14 cellular contexts compared by ENCODE assay signal in the genomic region with DNA sequence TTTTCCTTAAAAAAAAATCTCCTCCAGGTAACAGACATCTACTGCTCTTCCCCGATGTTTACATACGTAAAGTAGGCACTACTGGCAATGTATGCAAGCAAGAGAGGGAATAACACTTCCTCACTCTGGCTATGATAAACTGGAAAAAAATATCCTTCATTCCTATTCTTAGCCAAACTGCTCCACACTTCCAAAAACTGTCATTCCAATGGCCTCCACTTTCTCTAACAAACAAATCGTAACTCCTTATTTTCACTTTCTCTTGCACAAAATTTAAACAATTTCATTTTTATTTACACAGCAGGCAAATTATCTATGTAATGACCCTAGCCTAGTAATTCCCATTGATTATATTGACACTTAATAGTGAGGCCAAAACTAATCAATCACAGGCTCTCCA.
DNase-seq lines count a peak whose midpoint lies in the region; ATAC-seq and TF ChIP-seq lines count a peak whose summit lies in the region.
"Had no signal": no experiment of that assay in that cellular context is flagged by ENCODE, and none has a peak within 500 bp of the region (broad histone marks: within the 10 kb centered on the region; RNA-seq: fewer than 3 reads in every experiment).

No MANE protein-coding gene starts in this region.

- peaks cover 29% of the 10 kb centered on the region for H3K4me1 Mint-ChIP-seq in stimulated activated memory B cell treated with anti-CD40 and anti-IgM and Interleukin-4, amounts not matched to agents 10 μg/mL and 1 μg/mL and 100 μg/mL, for 72 hours

- TF ChIP-seq POLR2A in prostate gland (IDR thresholded peaks at IDR 0.05) = no peak

- no peaks in the 10 kb centered on the region for H3K9me3 Mint-ChIP-seq in stimulated activated memory B cell treated with anti-CD40 and anti-IgM and Interleukin-4, amounts not matched to agents 10 μg/mL and 1 μg/mL and 100 μg/mL, for 72 hours
- H3K9me3 Mint-ChIP-seq: T-helper 1 cell treated with Interleukin-12 subunit alpha and Interleukin-12 subunit beta and Interleukin-4 antibody, amounts not matched to agents 30 μg/mL and 1 μg/mL, for 36 hours had no signal

- WGBS in trophoblast cell (ENCODE audit: extremely low coverage, insufficient coverage, insufficient read length) = 100% methylated on average over 1 of the region's 3 CpGs
- 6 to 7% methylated on average over 3 of the region's 3 CpGs for WGBS in aorta, 2 donors
- 77% methylated on average over 3 of the region's 3 CpGs for WGBS in prostate gland

- ATAC-seq in left cardiac atrium (no peak), aorta (ENCODE audit: low FRiP score) (no peak)
- ATAC-seq in stimulated activated memory B cell treated with anti-CD40 and anti-IgM and Interleukin-4, amounts not matched to agents 10 μg/mL and 1 μg/mL and 100 μg/mL, for 72 hours = no peak

- no peak overlapping the region for H3K18ac ChIP-seq in trophoblast cell (ENCODE audit: low read length)

- peaks cover 11% of the 10 kb centered on the region for H3K36me3 Mint-ChIP-seq in stimulated activated memory B cell treated with anti-CD40 and anti-IgM and Interleukin-4, amounts not matched to agents 10 μg/mL and 1 μg/mL and 100 μg/mL, for 72 hours

- H3K36me3 ChIP-seq in right atrium auricular region (no peaks in the 10 kb centered on the region), trophoblast cell (ENCODE audit: control insufficient read depth in 1 of 2, insufficient read depth in 2 of 2, low read length in 2 of 2) (peaks cover 0 to under 1% of the 10 kb centered on the region in 2 experiments), aorta (ENCODE audit: control insufficient read depth in 1 of 2, insufficient read depth in 2 of 2, low read length in 1 of 2) (no peaks in the 10 kb centered on the region), prostate gland (no peaks in the 10 kb centered on the region)

- peak overlapping the region in 1 of 2 donors; percentile 38 for H3K4me3 ChIP-seq in right atrium auricular region
- H3K4me3 ChIP-seq in fibroblast of pulmonary artery (replicated peaks; ENCODE audit: low read depth, low read length) = peak overlapping the region; percentile 59
- no peak overlapping the region for H3K4me3 ChIP-seq in trophoblast cell (ENCODE audit: low read depth, low read length)
- H3K4me3 ChIP-seq in aorta (ENCODE audit: low read length in 2 of 2) = peak overlapping the region; percentile 60 to 87
- no peak overlapping the region for H3K4me3 ChIP-seq in prostate gland

- H3K4me2 ChIP-seq in trophoblast cell (ENCODE audit: low read length) = no peak overlapping the region

- DNase-seq in right atrium auricular region (ENCODE audit: low spot score) (no peak), left cardiac atrium (no peak), fibroblast of pulmonary artery (ENCODE audit: low read depth) (no peak), trophoblast cell (no peak), aorta (no peak), SW480 (ENCODE audit: low spot score) (no peak), prostate gland (ENCODE audit: low spot score) (no peak)
- DNase-seq: activated CD4-positive, alpha-beta T cell treated with anti-CD3 and anti-CD28 coated beads, Interleukin-2, amount 50 U/mL, for 4 hours; activated gamma-delta T cell treated with Interleukin-2 at 50 U/mL for 16 hours; cerebellar nuclear complex; DMS79; Kasumi-1 had no signal

- H2AK5ac ChIP-seq in trophoblast cell (ENCODE audit: low read length) = no peak overlapping the region

- no peaks in the 10 kb centered on the region for H3K27me3 ChIP-seq in right atrium auricular region
- H3K27me3 ChIP-seq in trophoblast cell (ENCODE audit: insufficient read depth, low read length) = no peaks in the 10 kb centered on the region
- no peaks in the 10 kb centered on the region for H3K27me3 ChIP-seq in aorta (ENCODE audit: control insufficient read depth in 1 of 2, insufficient read depth in 2 of 2, low read length in 1 of 2)
- H3K27me3 ChIP-seq in prostate gland (replicated peaks; ENCODE audit: insufficient read depth) = no peaks in the 10 kb centered on the region

- no peak overlapping the region for H4K12ac ChIP-seq in trophoblast cell (ENCODE audit: low read depth, low read length)

- no peak overlapping the region for H2BK12ac ChIP-seq in trophoblast cell (ENCODE audit: low read length)

- H3K27ac ChIP-seq in right atrium auricular region (peak overlapping the region; percentile 70 to 84), trophoblast cell (ENCODE audit: low read depth, low read length) (peak overlapping the region; percentile 76), aorta (ENCODE audit: low read depth in 1 of 2, low read length in 2 of 2) (peak overlapping the region in 1 of 2 donors; percentile 74), prostate gland (no peak overlapping the region)

- H3K23ac ChIP-seq in trophoblast cell (ENCODE audit: low read length) = no peak overlapping the region

- no peaks in the 10 kb centered on the region for H3K27me3 Mint-ChIP-seq in stimulated activated memory B cell treated with anti-CD40 and anti-IgM and Interleukin-4, amounts not matched to agents 10 μg/mL and 1 μg/mL and 100 μg/mL, for 72 hours

- H2BK5ac ChIP-seq in trophoblast cell (ENCODE audit: low read depth, low read length, poor library complexity) = no peak overlapping the region

- no peaks in the 10 kb centered on the region for H3K9me3 ChIP-seq in right atrium auricular region
- H3K9me3 ChIP-seq in trophoblast cell (ENCODE audit: insufficient read depth, low read depth, low read length) = no peaks in the 10 kb centered on the region
- no peaks in the 10 kb centered on the region for H3K9me3 ChIP-seq in aorta (ENCODE audit: control insufficient read depth, low read length)
- no peaks in the 10 kb centered on the region for H3K9me3 ChIP-seq in prostate gland

- no peak overlapping the region for H3K27ac Mint-ChIP-seq in stimulated activated memory B cell treated with anti-CD40 and anti-IgM and Interleukin-4, amounts not matched to agents 10 μg/mL and 1 μg/mL and 100 μg/mL, for 72 hours
- H3K27ac Mint-ChIP-seq: T-helper 1 cell treated with Interleukin-12 subunit alpha and Interleukin-12 subunit beta and Interleukin-4 antibody, amounts not matched to agents 30 μg/mL and 1 μg/mL, for 36 hours had no signal

- H2BK120ac ChIP-seq in trophoblast cell (ENCODE audit: insufficient read depth, low read length, poor library complexity) = no peak overlapping the region

- H2AFZ ChIP-seq in trophoblast cell (ENCODE audit: insufficient read depth, low read length, poor library complexity) = no peak overlapping the region

- no peaks in the 10 kb centered on the region for H3K79me1 ChIP-seq in trophoblast cell (ENCODE audit: low read length)

- H3K14ac ChIP-seq in trophoblast cell (ENCODE audit: low read length) = no peak overlapping the region

- intact Hi-C loops in left cardiac atrium (cut with DNase I) = loop anchor here in 1 of 2 donors (10.0 kb wide), 1 partner anchor 59 kb away; no protein-coding TSS in a partner anchor
- intact Hi-C loops in aorta (cut with DNase I) = loop anchor here (5.0 kb wide), 4 partner anchors 61 to 184 kb away; partner anchors contain the start of gene TCF4 (in 1 of the 2)
- intact Hi-C loops in prostate gland (cut with DNase I) = loop anchor here (5.0 kb wide), 1 partner anchor 184 kb away; the partner anchor contains the start of gene TCF4

- no peak for TF ChIP-seq CTCF in right atrium auricular region (IDR thresholded peaks at IDR 0.05)
- no peak for TF ChIP-seq CTCF in fibroblast of pulmonary artery (IDR thresholded peaks at IDR 0.05; ENCODE audit: low read length, missing control alignments)
- TF ChIP-seq CTCF in prostate gland (IDR thresholded peaks at IDR 0.05) = no peak

- H3K4ac ChIP-seq in trophoblast cell (ENCODE audit: low read depth, low read length) = no peak overlapping the region

- no peak overlapping the region for H3K4me3 Mint-ChIP-seq in stimulated activated memory B cell treated with anti-CD40 and anti-IgM and Interleukin-4, amounts not matched to agents 10 μg/mL and 1 μg/mL and 100 μg/mL, for 72 hours
- H3K4me3 Mint-ChIP-seq: T-helper 1 cell treated with Interleukin-12 subunit alpha and Interleukin-12 subunit beta and Interleukin-4 antibody, amounts not matched to agents 30 μg/mL and 1 μg/mL, for 36 hours had no signal

- no peak overlapping the region for H4K8ac ChIP-seq in trophoblast cell (ENCODE audit: low read depth, low read length)

- peaks cover 0 to 31% of the 10 kb centered on the region in 2 donors for H3K4me1 ChIP-seq in right atrium auricular region
- peaks cover 3 to 13% of the 10 kb centered on the region in 2 experiments for H3K4me1 ChIP-seq in trophoblast cell (ENCODE audit: control insufficient read depth in 1 of 2, insufficient read depth in 2 of 2, low read length in 2 of 2)
- H3K4me1 ChIP-seq in aorta (ENCODE audit: control insufficient read depth in 1 of 2, insufficient read depth in 2 of 2, low read length in 2 of 2) = peaks cover 0 to 3% of the 10 kb centered on the region in 2 donors
- no peaks in the 10 kb centered on the region for H3K4me1 ChIP-seq in prostate gland (replicated peaks)

- H3K79me2 ChIP-seq in trophoblast cell (ENCODE audit: control insufficient read depth, insufficient read depth, low read length, poor library complexity) = peaks cover 2% of the 10 kb centered on the region

- no peak overlapping the region for H3K9ac ChIP-seq in trophoblast cell (ENCODE audit: low read length)

- H4K91ac ChIP-seq in trophoblast cell (ENCODE audit: low read depth, low read length) = no peak overlapping the region

Comparison
In these comparisons a context has a peak if more than half of its experiments do, and no peak if none do; other contexts are left out.
1. H3K27ac ChIP-seq: peak in right atrium auricular region (2 of 2) and trophoblast cell (single experiment); none in prostate gland (0 of 2).
2. H3K4me3 ChIP-seq: peak in fibroblast of pulmonary artery (single experiment) and aorta (2 of 2); none in trophoblast cell (single experiment) and prostate gland (0 of 2).